ENCODE assay signal across 8 cellular contexts in the genomic region with DNA sequence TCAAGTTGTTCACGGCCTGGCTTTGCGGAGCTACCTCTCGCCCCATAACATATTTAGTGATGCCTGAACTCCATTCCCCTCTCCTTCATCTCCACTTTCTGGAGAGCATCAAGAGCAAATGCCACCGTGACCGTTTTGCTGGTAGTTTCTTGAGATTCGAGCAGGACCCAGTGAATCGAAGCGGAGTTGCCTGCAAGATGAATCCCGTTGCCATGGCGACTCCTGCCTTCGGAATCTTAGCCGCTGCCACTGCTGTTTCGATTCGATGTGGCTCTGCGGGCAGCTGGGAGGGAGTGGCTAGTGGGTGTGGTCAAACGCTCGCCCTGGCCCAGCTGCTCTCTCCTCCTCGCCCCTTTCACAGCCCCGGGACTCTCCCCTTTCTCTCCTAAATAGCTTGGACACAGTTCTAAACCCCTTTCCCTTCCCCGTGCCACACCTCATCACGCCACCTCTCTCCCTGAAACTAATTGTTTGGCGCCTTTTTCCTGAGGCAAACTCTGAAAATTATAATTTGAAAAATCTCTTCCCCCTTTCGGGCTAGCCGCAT. TPM values are rescaled to one million over a fixed set of nuclear protein-coding genes. Genes with fewer than 3 reads are reported as not detected.
DNase-seq lines count a peak whose midpoint lies in the region; TF ChIP-seq lines count a peak whose summit lies in the region.

No MANE protein-coding gene starts in this region.

- H3K9me2 ChIP-seq in MM.1S (replicated peaks; ENCODE audit: insufficient read depth, low read length), result no peaks in the 10 kb centered on the region

- CTCF ChIA-PET in activated naive CD4-positive, alpha-beta T cell treated with anti-CD3 and anti-CD28 coated beads, Interleukin-2, amount 10 ng/mL, durations not matched to agents 7 days and 5 days (lab: Charles Lee), result interaction anchor here (1.2 kb wide), 1 partner anchor 38 kb away, joined by 3 read pairs; no protein-coding TSS in a partner anchor

- H3K9me3 Mint-ChIP-seq in activated naive CD4-positive, alpha-beta T cell treated with anti-CD3 and anti-CD28 coated beads, Interleukin-2, amount 10 ng/mL, durations not matched to agents 7 days and 5 days, result no peaks in the 10 kb centered on the region

- H3K4me1 ChIP-seq in ES-I3 (ENCODE audit: insufficient read depth, low read length), result peaks cover 6% of the 10 kb centered on the region; the same call in 1 of the 2 replicates
- peaks cover 25% of the 10 kb centered on the region for H3K4me1 ChIP-seq in HAP-1
- H3K4me1 ChIP-seq in MM.1S (ENCODE audit: low read length), result peaks cover 7% of the 10 kb centered on the region; the same call in 1 of the 2 replicates
- H3K4me1 ChIP-seq in SJCRH30, result peaks cover 18% of the 10 kb centered on the region

- H3K4me3 Mint-ChIP-seq in activated naive CD4-positive, alpha-beta T cell treated with anti-CD3 and anti-CD28 coated beads, Interleukin-2, amount 10 ng/mL, durations not matched to agents 7 days and 5 days, result peak overlapping the region; percentile 96

- H3K4me2 ChIP-seq in MM.1S (ENCODE audit: low read depth, low read length), result peak overlapping the region; percentile 91

- H3K27me3 Mint-ChIP-seq in activated naive CD4-positive, alpha-beta T cell treated with anti-CD3 and anti-CD28 coated beads, Interleukin-2, amount 10 ng/mL, durations not matched to agents 7 days and 5 days, result peaks cover 26% of the 10 kb centered on the region

- H2AFZ ChIP-seq in MM.1S (ENCODE audit: low read length), result peak overlapping the region; percentile 72

- no peak for TF ChIP-seq CTCF in MM.1S (IDR thresholded peaks at IDR 0.05; ENCODE audit: low read length)

- peak overlapping the region; percentile 85 for H3K4me3 ChIP-seq in HAP-1
- peak overlapping the region; percentile 85 for H3K4me3 ChIP-seq in MM.1S (ENCODE audit: low read length)
- peak overlapping the region; percentile 76 for H3K4me3 ChIP-seq in SJCRH30

- H3K9me3 ChIP-seq in ES-I3 (ENCODE audit: control insufficient read depth, insufficient read depth, low read length) (no peaks in the 10 kb centered on the region), HAP-1 (no peaks in the 10 kb centered on the region), MM.1S (replicated peaks; ENCODE audit: insufficient read depth, low read length) (no peaks in the 10 kb centered on the region), SJCRH30 (replicated peaks) (no peaks in the 10 kb centered on the region)

- H3K9ac ChIP-seq in ES-I3 (ENCODE audit: low read depth, low read length) (peak overlapping the region; percentile 70), MM.1S (ENCODE audit: low read length) (peak overlapping the region; percentile 77)

- in situ Hi-C loops in HAP-1 (cut with MboI; ENCODE audit: low sequenced_read_pairs), result loop anchor here (5.0 kb wide), 1 partner anchor 58 kb away; no protein-coding TSS in a partner anchor

- H3K27ac Mint-ChIP-seq in activated naive CD4-positive, alpha-beta T cell treated with anti-CD3 and anti-CD28 coated beads, Interleukin-2, amount 10 ng/mL, durations not matched to agents 7 days and 5 days, result peak overlapping the region; percentile 81

- H3K36me3 ChIP-seq in ES-I3 (ENCODE audit: insufficient read depth, low read length) (no peaks in the 10 kb centered on the region), HAP-1 (replicated peaks) (no peaks in the 10 kb centered on the region), MM.1S (replicated peaks; ENCODE audit: insufficient read depth, low read length) (no peaks in the 10 kb centered on the region), SJCRH30 (no peaks in the 10 kb centered on the region)

- peaks cover 9% of the 10 kb centered on the region; the same call in 1 of the 2 replicates for H3K79me2 ChIP-seq in MM.1S (ENCODE audit: low read length)

- H3K36me3 Mint-ChIP-seq in activated naive CD4-positive, alpha-beta T cell treated with anti-CD3 and anti-CD28 coated beads, Interleukin-2, amount 10 ng/mL, durations not matched to agents 7 days and 5 days, result no peaks in the 10 kb centered on the region

- H3K4me1 Mint-ChIP-seq in activated naive CD4-positive, alpha-beta T cell treated with anti-CD3 and anti-CD28 coated beads, Interleukin-2, amount 10 ng/mL, durations not matched to agents 7 days and 5 days, result peaks cover 28% of the 10 kb centered on the region

- H3K27me3 ChIP-seq in HAP-1 (ENCODE audit: low read depth) (no peaks in the 10 kb centered on the region), MM.1S (replicated peaks; ENCODE audit: insufficient read depth, low read length) (no peaks in the 10 kb centered on the region), SJCRH30 (no peaks in the 10 kb centered on the region)

- H4K20me1 ChIP-seq in MM.1S (ENCODE audit: insufficient read depth, low read length), result no peaks in the 10 kb centered on the region

- 0 out of 2 replicates have a peak, but pooled peaks cover 3% of the 10 kb centered on the region for H3F3A ChIP-seq in MM.1S (ENCODE audit: insufficient read depth, low read length)

- H3K27ac ChIP-seq in MM.1S (ENCODE audit: low read length), result peak overlapping the region; percentile 61; the same call in 1 of the 2 replicates
- H3K27ac ChIP-seq in SJCRH30, result peak overlapping the region; percentile 93

- peak; percentile 92 to 96 for DNase-seq in HAP-1 (ENCODE audit: low spot score in 2 of 2)
- DNase-seq in MM.1S, result peak; percentile 70
- DNase-seq in SJCRH30, result peak; percentile 94
- DNase-seq in activated naive CD4-positive, alpha-beta T cell treated with anti-CD3 and anti-CD28 coated beads, Interleukin-2, amount 10 ng/mL, durations not matched to agents 7 days and 5 days, result peak; percentile 89
- DNase-seq in globus pallidus (ENCODE audit: low spot score), result peak; percentile 64
- DNase-seq in nucleus accumbens (lab: John Stamatoyannopoulos, UW), result peak in 55 of 56 donors; percentile 1 to 80 (median 40)
- peak; percentile 76 for DNase-seq in superior temporal gyrus (ENCODE audit: extremely low spot score)

RNA-seq across cellular contexts. Expression of a gene that starts 1.4 kb away (rescaled TPM):
- 15.8 and 17.6 TPM in 2 replicates for total RNA-seq in SJCRH30 (2014; rRNA removed; shearing (Covaris generic))

Comparison
In these comparisons a context has a peak if more than half of its experiments do, and no peak if none do; other contexts are left out.
1. Peak in every context shown above with its lines: DNase-seq, H3K4me3 ChIP-seq and H3K27ac ChIP-seq.
2. DNase-seq: peak in every context shown above with its lines; median percentile 94 in HAP-1; 94 in SJCRH30; 89 in activated naive CD4-positive, alpha-beta T cell treated with anti-CD3 and anti-CD28 coated beads, Interleukin-2, amount 10 ng/mL, durations not matched to agents 7 days and 5 days; 76 in superior temporal gyrus; 70 in MM.1S; 64 in globus pallidus; 40 in nucleus accumbens.